Comparison of ENCODE assay signal across 29 cellular contexts in the genomic region with DNA sequence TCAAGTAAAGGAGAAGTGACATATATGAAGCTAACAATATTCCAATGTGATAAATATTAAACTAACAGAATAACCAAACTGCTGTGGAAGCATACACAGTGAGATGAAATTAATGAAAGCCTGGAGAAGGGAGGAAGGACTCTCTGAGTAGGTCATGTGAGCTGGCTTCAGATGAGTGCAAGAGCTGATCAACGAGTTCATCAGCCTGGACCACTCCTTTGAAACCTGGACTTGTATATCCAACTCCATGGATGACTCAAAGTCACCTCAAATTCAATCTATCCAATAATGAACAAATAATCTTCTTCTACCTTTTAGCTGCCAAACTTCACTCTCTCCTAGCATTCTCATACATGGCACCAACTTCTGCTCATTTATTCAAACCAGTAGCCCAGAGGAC.
"Had no signal": no experiment of that assay in that cellular context is flagged by ENCODE, and none has a peak within 500 bp of the region (broad histone marks: within the 10 kb centered on the region; RNA-seq: fewer than 3 reads in every experiment).

No MANE protein-coding gene starts in this region.

- H3K36me3 Mint-ChIP-seq: neural progenitor cell had no signal

- H3K4me1 ChIP-seq: neural progenitor cell, parathyroid adenoma, psoas muscle, right lobe of liver, sigmoid colon, suprapubic skin, testis, tibial artery, transverse colon, upper lobe of right lung, uterus had no signal

- H3K9me3 Mint-ChIP-seq: natural killer cell; nephron; neural progenitor cell; stimulated activated effector memory CD8-positive, alpha-beta T cell treated with anti-CD3 and anti-CD28 coated beads, Interleukin-12 subunit alpha, Interleukin-12 subunit beta, amount 100 ng/mL, for 72 hours; stimulated activated naive CD8-positive, alpha-beta T cell treated with anti-CD3 and anti-CD28 coated beads, Interleukin-15, amount 100 ng/mL, for 72 hours; type B pancreatic cell had no signal

- DNase-seq: natural killer cell; occipital lobe; ovary; posterior cingulate gyrus; psoas muscle; right cardiac atrium; right lobe of liver; sigmoid colon; small intestine; stimulated activated CD4-positive, alpha-beta T cell treated with anti-CD3 and anti-CD28 coated beads, Interleukin-15, amount 100 ng/mL, for 24 hours; stimulated activated CD4-positive, alpha-beta T cell treated with anti-CD3 and anti-CD28 coated beads, Interleukin-2, amount 100 ng/mL, for 24 hours; stimulated activated CD4-positive, alpha-beta T cell treated with anti-CD3 and anti-CD28 coated beads, Interleukin-2, amount 100 ng/mL, for 48 hours; stimulated activated CD4-positive, alpha-beta T cell treated with anti-CD3 and anti-CD28 coated beads, Interleukin-4, amount 100 ng/mL, for 24 hours; stimulated activated naive CD4-positive, alpha-beta T cell; stimulated activated naive CD8-positive, alpha-beta T cell treated with anti-CD3 and anti-CD28 coated beads, Interleukin-15, amount 100 ng/mL, for 72 hours; stimulated activated naive CD8-positive, alpha-beta T cell treated with anti-CD3 and anti-CD28 coated beads, Interleukin-15, Interleukin-2, amounts not matched to agents 100 U/mL and 50 U/mL, for 24 hours; substantia nigra; testis; tibial artery; transverse colon; upper lobe of right lung; uterus had no signal

- ATAC-seq: natural killer cell; psoas muscle; right cardiac atrium; right lobe of liver; stimulated activated effector memory CD8-positive, alpha-beta T cell treated with anti-CD3 and anti-CD28 coated beads, Interleukin-12 subunit alpha, Interleukin-12 subunit beta, amount 100 ng/mL, for 72 hours; stimulated activated naive CD8-positive, alpha-beta T cell treated with anti-CD3 and anti-CD28 coated beads, Interleukin-15, amount 100 ng/mL, for 72 hours; stimulated activated naive CD8-positive, alpha-beta T cell treated with anti-CD3 and anti-CD28 coated beads, Interleukin-15, Interleukin-2, amounts not matched to agents 100 U/mL and 50 U/mL, for 24 hours; upper lobe of right lung had no signal

- H3K4me1 Mint-ChIP-seq: natural killer cell; nephron; neural progenitor cell; stimulated activated effector memory CD8-positive, alpha-beta T cell treated with anti-CD3 and anti-CD28 coated beads, Interleukin-12 subunit alpha, Interleukin-12 subunit beta, amount 100 ng/mL, for 72 hours; stimulated activated naive CD8-positive, alpha-beta T cell treated with anti-CD3 and anti-CD28 coated beads, Interleukin-15, amount 100 ng/mL, for 72 hours had no signal

- H3K27ac ChIP-seq: neural progenitor cell, ovary, parathyroid adenoma, psoas muscle, right lobe of liver, sigmoid colon, suprapubic skin, testis, tibial artery, transverse colon, upper lobe of right lung, uterus had no signal

- H3K9me3 ChIP-seq: ovary, psoas muscle, right lobe of liver, sigmoid colon, suprapubic skin, testis, tibial artery, transverse colon, upper lobe of right lung, uterus had no signal

- H3K36me3 ChIP-seq: neural progenitor cell, ovary, transverse colon, uterus had no signal

- H3K27me3 ChIP-seq: neural progenitor cell, ovary, right lobe of liver, sigmoid colon, suprapubic skin, testis, tibial artery, transverse colon, upper lobe of right lung, uterus had no signal

- H3K27ac Mint-ChIP-seq: natural killer cell; nephron; neural progenitor cell; progenitor cell of endocrine pancreas; stimulated activated effector memory CD8-positive, alpha-beta T cell treated with anti-CD3 and anti-CD28 coated beads, Interleukin-12 subunit alpha, Interleukin-12 subunit beta, amount 100 ng/mL, for 72 hours; type B pancreatic cell had no signal

- H3K4me3 Mint-ChIP-seq: natural killer cell; nephron; neural progenitor cell; stimulated activated effector memory CD8-positive, alpha-beta T cell treated with anti-CD3 and anti-CD28 coated beads, Interleukin-12 subunit alpha, Interleukin-12 subunit beta, amount 100 ng/mL, for 72 hours; stimulated activated naive CD8-positive, alpha-beta T cell treated with anti-CD3 and anti-CD28 coated beads, Interleukin-15, amount 100 ng/mL, for 72 hours; type B pancreatic cell had no signal

- H3K4me3 ChIP-seq: neural progenitor cell, ovary, psoas muscle, right lobe of liver, sigmoid colon, suprapubic skin, testis, tibial artery, transverse colon, upper lobe of right lung, uterus had no signal

- H3K27me3 Mint-ChIP-seq: progenitor cell of endocrine pancreas; stimulated activated naive CD8-positive, alpha-beta T cell treated with anti-CD3 and anti-CD28 coated beads, Interleukin-15, amount 100 ng/mL, for 72 hours; type B pancreatic cell had no signal
